In the genomic region with DNA sequence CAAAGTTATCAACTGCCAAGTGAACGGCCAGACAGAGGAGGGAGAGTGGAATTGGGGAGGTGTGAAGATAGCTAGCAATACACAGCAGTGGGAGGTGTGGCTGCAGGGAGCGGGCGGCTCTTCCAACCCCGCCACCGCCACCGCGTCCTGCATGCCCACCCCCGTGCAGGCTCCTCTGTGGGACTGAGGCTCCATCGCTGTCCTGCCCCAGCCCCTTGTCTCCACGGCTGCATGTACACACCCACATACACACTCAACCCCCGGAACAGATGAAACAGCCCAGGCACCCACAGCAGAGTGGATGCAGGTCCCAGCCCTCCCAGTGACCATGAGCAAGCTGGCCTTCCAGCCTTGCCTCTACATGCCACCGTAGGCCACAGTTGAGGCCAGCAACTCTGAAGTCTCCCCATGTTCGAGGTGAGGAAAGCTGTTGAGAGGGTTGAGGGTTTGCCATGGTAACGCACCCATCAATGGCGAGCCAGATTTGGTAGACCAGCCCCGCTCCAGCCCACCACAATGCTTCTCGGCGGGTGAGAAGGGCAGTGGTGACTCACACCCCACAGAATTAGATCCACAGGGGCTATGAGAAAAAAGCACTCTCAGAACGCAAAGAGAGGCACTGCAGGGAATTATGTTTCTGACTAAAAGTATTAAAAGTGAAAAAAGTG, we compare ENCODE assay signal across 16 cellular contexts. TPM values are rescaled to one million over a fixed set of nuclear protein-coding genes. Genes with fewer than 3 reads are reported as not detected.
DNase-seq lines count a peak whose midpoint lies in the region; ATAC-seq and TF ChIP-seq lines count a peak whose summit lies in the region.
"Had no signal": no experiment of that assay in that cellular context is flagged by ENCODE, and none has a peak within 500 bp of the region (broad histone marks: within the 10 kb centered on the region; RNA-seq: fewer than 3 reads in every experiment).

No MANE protein-coding gene starts in this region.

- H3K36me3 Mint-ChIP-seq in activated CD8-positive, alpha-beta memory T cell treated with anti-CD3 and anti-CD28 coated beads, Interleukin-2, amount 10 ng/mL, durations not matched to agents 7 days and 5 days, result peaks cover 2% of the 10 kb centered on the region

- no peak overlapping the region for H2BK5ac ChIP-seq in mesendoderm (ENCODE audit: low read length)

- no peaks in the 10 kb centered on the region for H3K27me3 Mint-ChIP-seq in activated CD8-positive, alpha-beta memory T cell treated with anti-CD3 and anti-CD28 coated beads, Interleukin-2, amount 10 ng/mL, durations not matched to agents 7 days and 5 days
- H3K27me3 Mint-ChIP-seq: T-cell had no signal

- H3K9ac ChIP-seq in mesendoderm (ENCODE audit: low read length), result no peak overlapping the region

- peaks cover 31% of the 10 kb centered on the region for H3K4me1 Mint-ChIP-seq in activated CD8-positive, alpha-beta memory T cell treated with anti-CD3 and anti-CD28 coated beads, Interleukin-2, amount 10 ng/mL, durations not matched to agents 7 days and 5 days

- intact Hi-C loops in ovary (cut with DNase I), result loop anchor here in 1 of 4 donors (5.0 kb wide), 1 partner anchor 36 kb away; no protein-coding TSS in a partner anchor

- no peak overlapping the region for H3K27ac Mint-ChIP-seq in activated CD8-positive, alpha-beta memory T cell treated with anti-CD3 and anti-CD28 coated beads, Interleukin-2, amount 10 ng/mL, durations not matched to agents 7 days and 5 days

- no peak overlapping the region for H3K18ac ChIP-seq in mesendoderm (ENCODE audit: low read length)

- peak overlapping the region; percentile 39 for H3K56ac ChIP-seq in mesendoderm (ENCODE audit: low read length)

- H3K4me3 Mint-ChIP-seq in activated CD8-positive, alpha-beta memory T cell treated with anti-CD3 and anti-CD28 coated beads, Interleukin-2, amount 10 ng/mL, durations not matched to agents 7 days and 5 days, result no peak overlapping the region
- H3K4me3 Mint-ChIP-seq: T-cell had no signal

- TF ChIP-seq EP300 in ovary (IDR thresholded peaks at IDR 0.05), result no peak

- no peak for ATAC-seq in activated CD8-positive, alpha-beta memory T cell treated with anti-CD3 and anti-CD28 coated beads, Interleukin-2, amount 10 ng/mL, durations not matched to agents 7 days and 5 days
- no peak for ATAC-seq in GM21576 (IDR thresholded peaks at IDR 0.05; ENCODE audit: unreplicated experiment)
- ATAC-seq in GM19452 (IDR thresholded peaks at IDR 0.05; ENCODE audit: unreplicated experiment), result no peak
- ATAC-seq: GM12878, T-cell had no signal

- H3K27me3 ChIP-seq in mesendoderm (ENCODE audit: insufficient read depth, low read length, poor library complexity) (no peaks in the 10 kb centered on the region), thymus (ENCODE audit: control insufficient read depth, insufficient read depth) (no peaks in the 10 kb centered on the region), ovary (no peaks in the 10 kb centered on the region)

- no peak for TF ChIP-seq CTCF in astrocyte of the cerebellum (IDR thresholded peaks at IDR 0.05; ENCODE audit: low read depth, low read length, missing control alignments)
- TF ChIP-seq CTCF in ovary (IDR thresholded peaks at IDR 0.05), result no peak

- H4K5ac ChIP-seq in mesendoderm (ENCODE audit: low read length), result no peak overlapping the region

- no peaks in the 10 kb centered on the region for H3K79me1 ChIP-seq in mesendoderm (ENCODE audit: low read length)

- no peak for TF ChIP-seq POLR2A in ovary (IDR thresholded peaks at IDR 0.05)

- H3K9me3 ChIP-seq in thymus (ENCODE audit: control insufficient read depth) (no peaks in the 10 kb centered on the region), ovary (no peaks in the 10 kb centered on the region)

- H3K36me3 ChIP-seq in mesendoderm (ENCODE audit: control insufficient read depth, insufficient read depth, low read length) (no peaks in the 10 kb centered on the region), thymus (ENCODE audit: control insufficient read depth, insufficient read depth) (peaks cover 65% of the 10 kb centered on the region), ovary (no peaks in the 10 kb centered on the region)

- WGBS in mesendoderm (ENCODE audit: extremely low coverage, insufficient coverage, low lambda C conversion rate), result no CpG with 5 or more reads among the region's 19 CpGs
- 93% methylated on average over 19 of the region's 19 CpGs for WGBS in thymus
- WGBS in ovary, 3 donors, result 83 to 88% (median 83%) methylated on average over 19 of the region's 19 CpGs

- H3K23ac ChIP-seq in mesendoderm (ENCODE audit: low read length), result no peak overlapping the region

- DNase-seq in activated CD8-positive, alpha-beta memory T cell treated with anti-CD3 and anti-CD28 coated beads, Interleukin-2, amount 10 ng/mL, durations not matched to agents 7 days and 5 days, result peak; percentile 52
- no peak for DNase-seq in activated CD8-positive, alpha-beta memory T cell treated with anti-CD3 and anti-CD28 coated beads for 24 hours
- DNase-seq in astrocyte of the cerebellum (ENCODE audit: low read depth) (peak; percentile 69), mesendoderm (no peak), ovary (no peak)
- DNase-seq: activated CD4-positive, alpha-beta T cell treated with anti-CD3 and anti-CD28 coated beads, Interleukin-2, amount 50 U/mL, for 48 hours; DMS153; KG1; NCI-H2081 treated with DMSO at 0.1 percent for 48 hours; stimulated activated CD4-positive, alpha-beta T cell treated with anti-CD3 and anti-CD28 coated beads, Interleukin-2, amount 100 ng/mL, for 24 hours; substantia nigra had no signal

- no peak overlapping the region for H3K4me2 ChIP-seq in mesendoderm (ENCODE audit: low read length)

- no peak overlapping the region for H2AK5ac ChIP-seq in mesendoderm (ENCODE audit: low read length)

- in situ Hi-C loops in astrocyte of the cerebellum (cut with HindIII; ENCODE audit: low sequenced_read_pairs), result no loop called here

- H3K4me1 ChIP-seq in mesendoderm (ENCODE audit: control insufficient read depth, low read depth, low read length) (peaks cover 17% of the 10 kb centered on the region), thymus (ENCODE audit: control insufficient read depth, insufficient read depth, low read length) (peaks cover 77% of the 10 kb centered on the region), ovary (ENCODE audit: insufficient read depth) (peaks cover 58% of the 10 kb centered on the region)

- no peak overlapping the region for H4K8ac ChIP-seq in mesendoderm (ENCODE audit: low read depth, low read length)

- no peak overlapping the region for H3K4me3 ChIP-seq in astrocyte of the cerebellum (ENCODE audit: low read depth, low read length)
- no peak overlapping the region for H3K4me3 ChIP-seq in mesendoderm (ENCODE audit: low read length)
- no peak overlapping the region for H3K4me3 ChIP-seq in thymus (ENCODE audit: low read length)
- H3K4me3 ChIP-seq in ovary, result no peak overlapping the region
- H3K4me3 ChIP-seq: GM12878 had no signal

- no peak overlapping the region for H2BK15ac ChIP-seq in mesendoderm (replicated peaks; ENCODE audit: low read depth)

- no peak overlapping the region for H3K4ac ChIP-seq in mesendoderm (ENCODE audit: low read depth, low read length)

- H3K9me3 Mint-ChIP-seq in activated CD8-positive, alpha-beta memory T cell treated with anti-CD3 and anti-CD28 coated beads, Interleukin-2, amount 10 ng/mL, durations not matched to agents 7 days and 5 days (ENCODE audit: low read depth), result no peaks in the 10 kb centered on the region
- H3K9me3 Mint-ChIP-seq: T-cell had no signal

- H3K27ac ChIP-seq in mesendoderm (ENCODE audit: low read depth, low read length), result no peak overlapping the region
- peak overlapping the region; percentile 42 for H3K27ac ChIP-seq in thymus (ENCODE audit: low read depth)
- peak overlapping the region in 1 of 2 donors; percentile 34 for H3K27ac ChIP-seq in ovary

- no peak overlapping the region for H2BK120ac ChIP-seq in mesendoderm (ENCODE audit: low read depth, low read length)

- no peaks in the 10 kb centered on the region for H3K79me2 ChIP-seq in mesendoderm (ENCODE audit: control insufficient read depth, insufficient read depth, low read length)

- CTCF ChIA-PET in activated CD8-positive, alpha-beta memory T cell treated with anti-CD3 and anti-CD28 coated beads, Interleukin-2, amount 10 ng/mL, durations not matched to agents 7 days and 5 days (lab: Charles Lee), result interaction anchor here (0.9 kb wide), 1 partner anchor 36 kb away, joined by 3 read pairs; no protein-coding TSS in a partner anchor

RNA-seq across cellular contexts. Expression of a gene that starts 39.3 kb away (rescaled TPM):
- 10 to 100 TPM in 1 of 2 experiments, 1 to 10 TPM in 1; 8.6 to 11.6 TPM for total RNA-seq in activated CD8-positive, alpha-beta memory T cell treated with anti-CD3 and anti-CD28 coated beads, Interleukin-2, amount 10 ng/mL, durations not matched to agents 7 days and 5 days
- 7.1 TPM for polyA plus RNA-seq in mesendoderm (2013, experiment 1 of 2)
- polyA plus RNA-seq in mesendoderm (2013, experiment 2 of 2), result 7.1 TPM
- 56.8 TPM for polyA plus RNA-seq in thymus
- 10 to 100 TPM; 11.1 to 71.8 (median 38.2) TPM for total RNA-seq in ovary
- 10 to 100 TPM; 11.1 to 12.5 TPM for polyA plus RNA-seq in ovary

Comparison
In these comparisons a context has a peak if more than half of its experiments do, and no peak if none do; other contexts are left out.
1. DNase-seq: peak in activated CD8-positive, alpha-beta memory T cell treated with anti-CD3 and anti-CD28 coated beads, Interleukin-2, amount 10 ng/mL, durations not matched to agents 7 days and 5 days (single experiment) and astrocyte of the cerebellum (single experiment); none in activated CD8-positive, alpha-beta memory T cell treated with anti-CD3 and anti-CD28 coated beads for 24 hours (single experiment), mesendoderm (single experiment) and ovary (0 of 5).